1 cellular context compared by ENCODE assay signal in the genomic region with DNA sequence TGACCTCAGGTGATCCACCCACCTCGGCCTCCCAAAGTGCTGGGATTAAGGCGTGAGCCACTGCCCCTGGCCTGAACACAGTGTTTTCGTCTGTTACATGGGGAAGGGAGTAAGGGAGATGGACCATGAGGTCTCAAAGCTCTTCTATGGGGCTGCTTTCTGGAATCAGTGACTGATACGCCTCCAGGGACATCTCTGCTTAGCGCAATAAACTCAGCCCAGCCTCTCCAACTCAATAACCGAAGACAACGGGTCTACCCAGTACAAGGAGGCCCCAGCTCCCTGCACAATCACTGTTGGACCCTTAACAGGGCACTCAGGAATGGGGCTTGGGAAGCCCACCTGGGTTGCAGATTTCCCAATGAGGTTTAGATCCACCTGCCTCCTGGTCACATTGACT.
TF ChIP-seq lines count a peak whose summit lies in the region.

No MANE protein-coding gene starts in this region.

TF ChIP-seq in GM23338, 12 proteins besides CTCF, POLR2A, EP300 and RAD21 (continued from another document):
- TF ChIP-seq, protein P1, sequence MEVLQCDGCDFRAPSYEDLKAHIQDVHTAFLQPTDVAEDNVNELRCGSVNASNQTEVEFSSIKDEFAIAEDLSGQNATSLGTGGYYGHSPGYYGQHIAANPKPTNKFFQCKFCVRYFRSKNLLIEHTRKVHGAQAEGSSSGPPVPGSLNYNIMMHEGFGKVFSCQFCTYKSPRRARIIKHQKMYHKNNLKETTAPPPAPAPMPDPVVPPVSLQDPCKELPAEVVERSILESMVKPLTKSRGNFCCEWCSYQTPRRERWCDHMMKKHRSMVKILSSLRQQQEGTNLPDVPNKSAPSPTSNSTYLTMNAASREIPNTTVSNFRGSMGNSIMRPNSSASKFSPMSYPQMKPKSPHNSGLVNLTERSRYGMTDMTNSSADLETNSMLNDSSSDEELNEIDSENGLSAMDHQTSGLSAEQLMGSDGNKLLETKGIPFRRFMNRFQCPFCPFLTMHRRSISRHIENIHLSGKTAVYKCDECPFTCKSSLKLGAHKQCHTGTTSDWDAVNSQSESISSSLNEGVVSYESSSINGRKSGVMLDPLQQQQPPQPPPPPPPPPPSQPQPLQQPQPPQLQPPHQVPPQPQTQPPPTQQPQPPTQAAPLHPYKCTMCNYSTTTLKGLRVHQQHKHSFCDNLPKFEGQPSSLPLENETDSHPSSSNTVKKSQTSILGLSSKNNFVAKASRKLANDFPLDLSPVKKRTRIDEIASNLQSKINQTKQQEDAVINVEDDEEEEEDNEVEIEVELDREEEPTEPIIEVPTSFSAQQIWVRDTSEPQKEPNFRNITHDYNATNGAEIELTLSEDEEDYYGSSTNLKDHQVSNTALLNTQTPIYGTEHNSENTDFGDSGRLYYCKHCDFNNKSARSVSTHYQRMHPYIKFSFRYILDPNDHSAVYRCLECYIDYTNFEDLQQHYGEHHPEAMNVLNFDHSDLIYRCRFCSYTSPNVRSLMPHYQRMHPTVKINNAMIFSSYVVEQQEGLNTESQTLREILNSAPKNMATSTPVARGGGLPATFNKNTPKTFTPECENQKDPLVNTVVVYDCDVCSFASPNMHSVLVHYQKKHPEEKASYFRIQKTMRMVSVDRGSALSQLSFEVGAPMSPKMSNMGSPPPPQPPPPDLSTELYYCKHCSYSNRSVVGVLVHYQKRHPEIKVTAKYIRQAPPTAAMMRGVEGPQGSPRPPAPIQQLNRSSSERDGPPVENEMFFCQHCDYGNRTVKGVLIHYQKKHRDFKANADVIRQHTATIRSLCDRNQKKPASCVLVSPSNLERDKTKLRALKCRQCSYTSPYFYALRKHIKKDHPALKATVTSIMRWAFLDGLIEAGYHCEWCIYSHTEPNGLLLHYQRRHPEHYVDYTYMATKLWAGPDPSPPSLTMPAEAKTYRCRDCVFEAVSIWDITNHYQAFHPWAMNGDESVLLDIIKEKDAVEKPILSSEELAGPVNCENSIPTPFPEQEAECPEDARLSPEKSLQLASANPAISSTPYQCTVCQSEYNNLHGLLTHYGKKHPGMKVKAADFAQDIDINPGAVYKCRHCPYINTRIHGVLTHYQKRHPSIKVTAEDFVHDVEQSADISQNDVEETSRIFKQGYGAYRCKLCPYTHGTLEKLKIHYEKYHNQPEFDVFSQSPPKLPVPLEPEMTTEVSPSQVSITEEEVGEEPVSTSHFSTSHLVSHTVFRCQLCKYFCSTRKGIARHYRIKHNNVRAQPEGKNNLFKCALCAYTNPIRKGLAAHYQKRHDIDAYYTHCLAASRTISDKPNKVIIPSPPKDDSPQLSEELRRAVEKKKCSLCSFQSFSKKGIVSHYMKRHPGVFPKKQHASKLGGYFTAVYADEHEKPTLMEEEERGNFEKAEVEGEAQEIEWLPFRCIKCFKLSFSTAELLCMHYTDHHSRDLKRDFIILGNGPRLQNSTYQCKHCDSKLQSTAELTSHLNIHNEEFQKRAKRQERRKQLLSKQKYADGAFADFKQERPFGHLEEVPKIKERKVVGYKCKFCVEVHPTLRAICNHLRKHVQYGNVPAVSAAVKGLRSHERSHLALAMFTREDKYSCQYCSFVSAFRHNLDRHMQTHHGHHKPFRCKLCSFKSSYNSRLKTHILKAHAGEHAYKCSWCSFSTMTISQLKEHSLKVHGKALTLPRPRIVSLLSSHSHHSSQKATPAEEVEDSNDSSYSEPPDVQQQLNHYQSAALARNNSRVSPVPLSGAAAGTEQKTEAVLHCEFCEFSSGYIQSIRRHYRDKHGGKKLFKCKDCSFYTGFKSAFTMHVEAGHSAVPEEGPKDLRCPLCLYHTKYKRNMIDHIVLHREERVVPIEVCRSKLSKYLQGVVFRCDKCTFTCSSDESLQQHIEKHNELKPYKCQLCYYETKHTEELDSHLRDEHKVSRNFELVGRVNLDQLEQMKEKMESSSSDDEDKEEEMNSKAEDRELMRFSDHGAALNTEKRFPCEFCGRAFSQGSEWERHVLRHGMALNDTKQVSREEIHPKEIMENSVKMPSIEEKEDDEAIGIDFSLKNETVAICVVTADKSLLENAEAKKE (CRISPR knock-in tag; IDR thresholded peaks at IDR 0.05) = no peak
